In the genomic region with DNA sequence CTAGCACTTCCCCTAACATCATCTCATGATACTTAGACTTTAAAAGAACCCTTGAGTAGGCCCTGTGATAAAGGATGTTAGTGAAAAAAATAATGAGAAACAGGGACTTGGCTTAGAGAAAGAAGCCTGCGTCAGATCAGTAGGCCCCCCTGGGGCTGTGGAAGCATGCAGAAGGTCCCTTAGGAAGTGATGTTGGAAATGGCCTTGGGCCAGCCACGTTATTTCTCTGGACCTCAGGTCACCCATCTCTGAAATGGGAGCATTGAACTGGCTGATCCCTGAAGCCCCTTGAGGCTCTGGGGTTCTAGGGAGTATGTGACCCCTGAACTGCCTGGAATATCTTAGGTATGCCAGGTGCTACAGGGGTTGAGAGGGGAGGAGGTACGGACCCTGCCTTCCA, we compare ENCODE assay signal across 28 cellular contexts.
"Had no signal": no experiment of that assay in that cellular context is flagged by ENCODE, and none has a peak within 500 bp of the region (broad histone marks: within the 10 kb centered on the region; RNA-seq: fewer than 3 reads in every experiment).

No MANE protein-coding gene starts in this region.

- DNase-seq: activated B cell treated with CpG ODN at 0.5 μM for 24 hours; activated CD4-positive, alpha-beta T cell treated with anti-CD3 and anti-CD28 coated beads for 48 hours; activated CD4-positive, alpha-beta T cell treated with anti-CD3 and anti-CD28 coated beads, Interleukin-2, amount 50 U/mL, for 1 hour; activated CD4-positive, alpha-beta T cell treated with anti-CD3 and anti-CD28 coated beads, Interleukin-2, amount 50 U/mL, for 48 hours; activated CD8-positive, alpha-beta memory T cell treated with anti-CD3 and anti-CD28 coated beads for 24 hours; activated CD8-positive, alpha-beta memory T cell treated with anti-CD3 and anti-CD28 coated beads, Interleukin-2, amount 50 U/mL, for 4 hours; activated CD8-positive, alpha-beta T cell treated with anti-CD3 and anti-CD28 coated beads for 36 hours; activated effector memory CD4-positive, alpha-beta T cell treated with anti-CD3 and anti-CD28 coated beads, Interleukin-2, amount 50 U/mL, for 16 hours; activated naive CD4-positive, alpha-beta T cell treated with anti-CD3 and anti-CD28 coated beads for 36 hours; activated naive CD8-positive, alpha-beta T cell treated with anti-CD3 and anti-CD28 coated beads for 36 hours; activated naive CD8-positive, alpha-beta T cell treated with anti-CD3 and anti-CD28 coated beads, Interleukin-2, amount 50 U/mL, for 24 hours; activated T-cell treated with anti-CD3 and anti-CD28 coated beads, Interleukin-2, amount 50 U/mL, for 1 hour; activated T-cell treated with anti-CD3 and anti-CD28 coated beads, Interleukin-2, amount 50 U/mL, for 48 hours; adrenal gland; amygdala; aorta; body of pancreas; central memory CD4-positive, alpha-beta T cell; cerebellar nuclear complex; colonic mucosa; effector CD8-positive, alpha-beta T cell; endodermal cell; foreskin fibroblast; T1000; WERI-Rb-1 had no signal

- H3K4me1 ChIP-seq: adrenal gland, body of pancreas, colonic mucosa had no signal

- H3K27ac ChIP-seq: adrenal gland, body of pancreas, colonic mucosa, WERI-Rb-1 had no signal

- ATAC-seq: activated CD4-positive, CD25-positive, alpha-beta regulatory T cell treated with anti-CD3 and anti-CD28 coated beads, Interleukin-2, amount 50 U/mL, for 24 hours; activated CD8-positive, alpha-beta T cell treated with anti-CD3 and anti-CD28 coated beads for 36 hours; activated naive CD8-positive, alpha-beta T cell treated with anti-CD3 and anti-CD28 coated beads, Interleukin-2, amount 50 U/mL, for 24 hours; body of pancreas; esophagus mucosa had no signal

- H3K27me3 ChIP-seq: adrenal gland, body of pancreas, colonic mucosa had no signal

- FAIRE-seq: frontal cortex had no signal

- H3K9me3 ChIP-seq: adrenal gland, body of pancreas, colonic mucosa had no signal

- H3K36me3 ChIP-seq: adrenal gland, colonic mucosa, WERI-Rb-1 had no signal

- H3K4me3 ChIP-seq: adrenal gland, body of pancreas, colonic mucosa had no signal
